12 cellular contexts compared by ENCODE assay signal in genomic region chr4:54032558-54033135, GRCh38. TPM values are rescaled to one million over a fixed set of nuclear protein-coding genes. Genes with fewer than 3 reads are reported as not detected.
A peak's percentile ranks its signal among the peaks of the same experiment; 100 is the strongest.
DNase-seq lines count a peak whose midpoint lies in the region; ATAC-seq and TF ChIP-seq lines count a peak whose summit lies in the region.
"Had no signal": no experiment of that assay in that cellular context is flagged by ENCODE, and none has a peak within 500 bp of the region (broad histone marks: within the 10 kb centered on the region; RNA-seq: fewer than 3 reads in every experiment).

No MANE protein-coding gene starts in this region.

- H3K9me3 ChIP-seq in Caco-2: no peaks in the 10 kb centered on the region; the same call in 1 of the 2 replicates
- H3K9me3 ChIP-seq in mesenchymal stem cell (ENCODE audit: control insufficient read depth, low read length): no peaks in the 10 kb centered on the region
- H3K9me3 ChIP-seq in PC-3 (ENCODE audit: low read length): no peaks in the 10 kb centered on the region
- H3K9me3 ChIP-seq in esophagus squamous epithelium: no peaks in the 10 kb centered on the region
- H3K9me3 ChIP-seq: BE2C had no signal

- H3K4ac ChIP-seq in mesenchymal stem cell (ENCODE audit: low read depth in 1 of 2, low read length in 2 of 2): no peak overlapping the region

- no peak overlapping the region for H2BK120ac ChIP-seq in mesenchymal stem cell (ENCODE audit: low read depth, low read length)

- peaks cover 32% of the 10 kb centered on the region for H3K36me3 Mint-ChIP-seq in Caco-2 (ENCODE audit: insufficient read depth, unreplicated experiment)

- H3K4me1 ChIP-seq in Caco-2 (no peaks in the 10 kb centered on the region), mesenchymal stem cell (ENCODE audit: control insufficient read depth, insufficient read depth, low read depth, low read length) (peaks cover 6% of the 10 kb centered on the region), PC-3 (ENCODE audit: insufficient read depth, low read length) (peaks cover 2% of the 10 kb centered on the region), esophagus squamous epithelium (peaks cover 0 to 20% (median 10%) of the 10 kb centered on the region in 3 donors)
- H3K4me1 ChIP-seq: BE2C had no signal

- CTCF ChIA-PET in Caco-2 (lab: Charles Lee) (no interaction called here), PC-3 (lab: Charles Lee) (no interaction called here)

- H3K23ac ChIP-seq in mesenchymal stem cell (ENCODE audit: low read length in 2 of 2): no peak overlapping the region

- H3K14ac ChIP-seq in mesenchymal stem cell (ENCODE audit: low read length in 2 of 2): no peak overlapping the region

- peak; percentile 68 for ATAC-seq in HG03432 (IDR thresholded peaks at IDR 0.05; ENCODE audit: unreplicated experiment)
- ATAC-seq in PC-3: no peak
- no peak for ATAC-seq in HG03025 (IDR thresholded peaks at IDR 0.05; ENCODE audit: low FRiP score, unreplicated experiment)
- ATAC-seq: activated T-helper 17 cell treated with anti-CD3 and anti-CD28 coated beads, Interleukin-2, amount 50 U/mL, for 72 hours had no signal

- H3K36me3 ChIP-seq in Caco-2 (ENCODE audit: control insufficient read depth, insufficient read depth, low read length) (no peaks in the 10 kb centered on the region), mesenchymal stem cell (ENCODE audit: control insufficient read depth in 1 of 2, insufficient read depth in 2 of 2, low read depth in 1 of 2, low read length in 2 of 2) (peaks cover 7 to 55% of the 10 kb centered on the region in 2 experiments), PC-3 (ENCODE audit: low read depth, low read length) (no peaks in the 10 kb centered on the region), esophagus squamous epithelium (peaks cover 0 to 23% (median 3%) of the 10 kb centered on the region in 3 donors)
- H3K36me3 ChIP-seq: BE2C had no signal

- no peak overlapping the region for H2BK12ac ChIP-seq in mesenchymal stem cell (ENCODE audit: low read length in 2 of 2)

- H3K4me3 ChIP-seq in Caco-2 (ENCODE audit: low read depth, low read length): no peak overlapping the region
- H3K4me3 ChIP-seq in mesenchymal stem cell (ENCODE audit: insufficient read depth in 1 of 2, low read depth in 1 of 2, low read length in 2 of 2): no peak overlapping the region
- no peak overlapping the region for H3K4me3 ChIP-seq in PC-3 (ENCODE audit: low read length)
- no peak overlapping the region for H3K4me3 ChIP-seq in esophagus squamous epithelium

- no peak overlapping the region for H2BK15ac ChIP-seq in mesenchymal stem cell (ENCODE audit: low read depth, poor library complexity, severe bottlenecking)

- H3K4me2 ChIP-seq in mesenchymal stem cell (ENCODE audit: low read length, poor library complexity, severe bottlenecking) (no peak overlapping the region), PC-3 (ENCODE audit: low read length) (no peak overlapping the region)

- H2AFZ ChIP-seq in mesenchymal stem cell (ENCODE audit: low read depth, low read length) (no peak overlapping the region), PC-3 (ENCODE audit: low read length) (no peak overlapping the region)

- H3F3A ChIP-seq in PC-3 (ENCODE audit: low read length, unreplicated experiment): no peaks in the 10 kb centered on the region

- H2BK5ac ChIP-seq in mesenchymal stem cell (ENCODE audit: low read depth, low read length, poor library complexity, severe bottlenecking): no peak overlapping the region

- no peak overlapping the region for H2AK5ac ChIP-seq in mesenchymal stem cell (ENCODE audit: low read length, severe bottlenecking)

- TF ChIP-seq CTCF in Caco-2 (IDR thresholded peaks at IDR 0.05; ENCODE audit: insufficient read depth in 1 of 2, low read depth in 1 of 2, low read length in 1 of 2, severe bottlenecking in 1 of 2, unreplicated experiment in 1 of 2) (no peak), PC-3 (conservative IDR thresholded peaks at IDR 0.05; ENCODE audit: low read depth, low read length) (no peak), esophagus squamous epithelium (IDR thresholded peaks at IDR 0.05) (no peak)

- H4K20me1 ChIP-seq in PC-3 (ENCODE audit: low read length): no peaks in the 10 kb centered on the region

- no peaks in the 10 kb centered on the region for H3K27me3 Mint-ChIP-seq in Caco-2 (ENCODE audit: insufficient read depth, unreplicated experiment)
- H3K27me3 Mint-ChIP-seq: activated T-helper 17 cell treated with anti-CD3 and anti-CD28 coated beads, Interleukin-2, amount 50 U/mL, for 72 hours had no signal

- H3K27me3 ChIP-seq in Caco-2 (replicated peaks; ENCODE audit: control insufficient read depth, insufficient read depth, low read length): no peaks in the 10 kb centered on the region
- no peaks in the 10 kb centered on the region for H3K27me3 ChIP-seq in mesenchymal stem cell (ENCODE audit: control insufficient read depth in 1 of 2, insufficient read depth in 1 of 2, low read length in 2 of 2)
- H3K27me3 ChIP-seq in PC-3 (ENCODE audit: low read length): no peaks in the 10 kb centered on the region
- no peaks in the 10 kb centered on the region for H3K27me3 ChIP-seq in esophagus squamous epithelium
- H3K27me3 ChIP-seq: BE2C had no signal

- POLR2A ChIA-PET in Caco-2 (lab: Charles Lee) (no interaction called here), PC-3 (lab: Charles Lee; ENCODE audit: unreplicated experiment) (no interaction called here)

- BruUV-seq in Caco-2 (replicated peaks; lab: Mats Ljungman, UMichigan): no TSS peak
- no TSS peak for BruUV-seq in PC-3 (replicated peaks; lab: Mats Ljungman, UMichigan)

- H3K27ac Mint-ChIP-seq in Caco-2 (ENCODE audit: unreplicated experiment): peak overlapping the region; percentile 75
- H3K27ac Mint-ChIP-seq: activated T-helper 17 cell treated with anti-CD3 and anti-CD28 coated beads, Interleukin-2, amount 50 U/mL, for 72 hours had no signal

- H3K27ac ChIP-seq in mesenchymal stem cell (ENCODE audit: low read length, poor library complexity, severe bottlenecking): no peak overlapping the region
- H3K27ac ChIP-seq in PC-3 (ENCODE audit: low read length): no peak overlapping the region
- H3K27ac ChIP-seq in esophagus squamous epithelium: no peak overlapping the region

- 59% methylated on average over 3 of the region's 3 CpGs for WGBS in mesenchymal stem cell
- 58 to 63% methylated on average over 3 of the region's 3 CpGs for WGBS in esophagus squamous epithelium, 2 donors

- no peak overlapping the region for H3K18ac ChIP-seq in mesenchymal stem cell (ENCODE audit: low read depth in 1 of 2, low read length in 2 of 2)

- no peak overlapping the region for H4K8ac ChIP-seq in mesenchymal stem cell (ENCODE audit: low read length)

- no peaks in the 10 kb centered on the region for H3K79me2 ChIP-seq in PC-3 (ENCODE audit: low read length)

- DNase-seq in Caco-2 (no peak), SIG-M5 treated with dmso at 0.1 percent for 504 hours (lab: John Stamatoyannopoulos, UW; ENCODE audit: unreplicated experiment) (peak; percentile 58), mesenchymal stem cell (no peak), PC-3 (no peak), putamen (ENCODE audit: low spot score) (no peak), esophagus squamous epithelium (lab: John Stamatoyannopoulos, UW) (no peak)
- DNase-seq: activated CD4-positive, CD25-positive, alpha-beta regulatory T cell; BE2C; NCI-H1930 had no signal

- intact Hi-C loops in Caco-2 (cut with micrococcal nuclease; ENCODE audit: unreplicated experiment) (no loop called here), PC-3 (cut with micrococcal nuclease) (no loop called here), esophagus squamous epithelium (cut with DNase I) (no loop called here)

- no peak for TF ChIP-seq POLR2A in esophagus squamous epithelium (IDR thresholded peaks at IDR 0.05)

- H3K9me3 Mint-ChIP-seq in Caco-2 (ENCODE audit: unreplicated experiment): no peaks in the 10 kb centered on the region
- H3K9me3 Mint-ChIP-seq: activated T-helper 17 cell treated with anti-CD3 and anti-CD28 coated beads, Interleukin-2, amount 50 U/mL, for 72 hours had no signal

- peaks cover 6% of the 10 kb centered on the region for H3K79me1 ChIP-seq in mesenchymal stem cell (replicated peaks; ENCODE audit: low read length, poor library complexity, severe bottlenecking)

- no peaks in the 10 kb centered on the region for H3K9me2 ChIP-seq in PC-3 (replicated peaks; ENCODE audit: low read length)

- H3K4me1 Mint-ChIP-seq in Caco-2 (ENCODE audit: low read depth, unreplicated experiment): peaks cover 7% of the 10 kb centered on the region

- H3K9ac ChIP-seq in mesenchymal stem cell (ENCODE audit: low read length): peak overlapping the region; percentile 42
- H3K9ac ChIP-seq in PC-3 (ENCODE audit: low read length): no peak overlapping the region

- no peak overlapping the region for H4K91ac ChIP-seq in mesenchymal stem cell (ENCODE audit: low read length)

- no peak overlapping the region for H3K4me3 Mint-ChIP-seq in Caco-2 (ENCODE audit: unreplicated experiment)
- H3K4me3 Mint-ChIP-seq: activated T-helper 17 cell treated with anti-CD3 and anti-CD28 coated beads, Interleukin-2, amount 50 U/mL, for 72 hours had no signal

RNA-seq across cellular contexts. Expression of gene CHIC2, which starts 31.8 kb away (rescaled TPM):
- 24.9 and 30.0 TPM in 2 replicates for total RNA-seq in Caco-2 (2022)
- polyA plus RNA-seq in mesenchymal stem cell (2013, experiment 1 of 2): 23.2 TPM
- 23.9 TPM for polyA plus RNA-seq in mesenchymal stem cell (2013, experiment 2 of 2)
- 52.3 and 58.1 TPM in 2 replicates for total RNA-seq in PC-3 (2014; rRNA removed)
- total RNA-seq in esophagus squamous epithelium: 10 to 100 TPM; 40.4 to 56.0 (median 44.7) TPM
